Comparison of ENCODE assay signal across 16 cellular contexts in the genomic region with DNA sequence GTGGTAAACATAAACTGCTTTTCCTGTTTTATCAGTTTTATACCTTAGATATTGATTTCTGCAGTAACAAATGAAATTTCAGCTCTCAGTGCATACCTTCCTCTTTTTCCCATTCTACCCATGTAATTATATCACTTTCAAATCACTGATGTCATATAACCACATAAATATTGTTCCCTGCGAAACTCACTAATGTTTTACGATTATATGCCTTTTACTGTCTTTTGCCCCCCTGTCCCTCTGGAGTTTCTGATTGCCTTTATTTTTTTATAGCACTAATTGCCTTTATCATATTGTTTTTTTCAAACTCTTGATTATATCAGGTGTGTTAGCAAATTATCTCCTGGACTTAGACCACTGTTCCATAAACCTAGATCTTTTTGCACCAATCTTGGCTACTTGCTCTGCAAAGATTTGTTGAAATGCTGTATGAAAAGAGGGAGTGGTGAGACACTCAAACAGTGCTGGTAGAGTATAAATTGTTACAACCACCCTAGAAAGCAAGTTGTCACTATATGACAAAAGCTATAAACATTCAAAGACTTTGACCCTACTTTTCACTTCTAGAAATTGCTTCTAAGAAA. TPM values are rescaled to one million over a fixed set of nuclear protein-coding genes. Genes with fewer than 3 reads are reported as not detected.
"Had no signal": no experiment of that assay in that cellular context is flagged by ENCODE, and none has a peak within 500 bp of the region (broad histone marks: within the 10 kb centered on the region; RNA-seq: fewer than 3 reads in every experiment).

No MANE protein-coding gene starts in this region.

- H3K4me3 ChIP-seq: coronary artery, suprapubic skin, thyroid gland, upper lobe of right lung, vagina had no signal

- H3K9me3 ChIP-seq: suprapubic skin, thyroid gland, upper lobe of right lung, vagina had no signal

- H3K36me3 ChIP-seq: suprapubic skin, thyroid gland, upper lobe of right lung, vagina had no signal

- H3K4me1 ChIP-seq: suprapubic skin, thyroid gland, upper lobe of right lung, vagina had no signal

- H3K27me3 ChIP-seq: suprapubic skin, thyroid gland, upper lobe of right lung, vagina had no signal

- ATAC-seq: natural killer cell; right cardiac atrium; stimulated activated effector memory CD8-positive, alpha-beta T cell treated with anti-CD3 and anti-CD28 coated beads, Interleukin-12 subunit alpha, Interleukin-12 subunit beta, amount 100 ng/mL, for 72 hours; stimulated activated naive CD8-positive, alpha-beta T cell treated with anti-CD3 and anti-CD28 coated beads, Interleukin-15, Interleukin-2, amounts not matched to agents 100 U/mL and 50 U/mL, for 24 hours; upper lobe of right lung had no signal

- H3K27ac ChIP-seq: coronary artery, suprapubic skin, thyroid gland, upper lobe of right lung, vagina had no signal

- DNase-seq: effector CD8-positive, alpha-beta T cell; foreskin melanocyte; head of caudate nucleus; hippocampal formation; natural killer cell; right cardiac atrium; stimulated activated CD4-positive, alpha-beta T cell treated with anti-CD3 and anti-CD28 coated beads, Interleukin-4, amount 100 ng/mL, for 1 hour; stimulated activated CD8-positive, alpha-beta memory T cell treated with anti-CD3 and anti-CD28 coated beads, Interleukin-4, amount 100 ng/mL, for 48 hours; stimulated activated naive CD8-positive, alpha-beta T cell treated with anti-CD3 and anti-CD28 coated beads, Interleukin-15, Interleukin-2, amounts not matched to agents 100 U/mL and 50 U/mL, for 24 hours; thyroid gland; upper lobe of right lung had no signal

RNA-seq across cellular contexts. Expression of gene EDN1, which starts 29.6 kb away (rescaled TPM):
- total RNA-seq: neural crest cell had no signal
